Comparison of ENCODE assay signal across 1 cellular context in genomic region chr5:1702318-1702717, GRCh38.
TF ChIP-seq lines count a peak whose summit lies in the region.

No MANE protein-coding gene starts in this region.

TF ChIP-seq in GM23338, 12 proteins besides CTCF, POLR2A, EP300 and RAD21 (continued from another document):
- TF ChIP-seq, protein P1, sequence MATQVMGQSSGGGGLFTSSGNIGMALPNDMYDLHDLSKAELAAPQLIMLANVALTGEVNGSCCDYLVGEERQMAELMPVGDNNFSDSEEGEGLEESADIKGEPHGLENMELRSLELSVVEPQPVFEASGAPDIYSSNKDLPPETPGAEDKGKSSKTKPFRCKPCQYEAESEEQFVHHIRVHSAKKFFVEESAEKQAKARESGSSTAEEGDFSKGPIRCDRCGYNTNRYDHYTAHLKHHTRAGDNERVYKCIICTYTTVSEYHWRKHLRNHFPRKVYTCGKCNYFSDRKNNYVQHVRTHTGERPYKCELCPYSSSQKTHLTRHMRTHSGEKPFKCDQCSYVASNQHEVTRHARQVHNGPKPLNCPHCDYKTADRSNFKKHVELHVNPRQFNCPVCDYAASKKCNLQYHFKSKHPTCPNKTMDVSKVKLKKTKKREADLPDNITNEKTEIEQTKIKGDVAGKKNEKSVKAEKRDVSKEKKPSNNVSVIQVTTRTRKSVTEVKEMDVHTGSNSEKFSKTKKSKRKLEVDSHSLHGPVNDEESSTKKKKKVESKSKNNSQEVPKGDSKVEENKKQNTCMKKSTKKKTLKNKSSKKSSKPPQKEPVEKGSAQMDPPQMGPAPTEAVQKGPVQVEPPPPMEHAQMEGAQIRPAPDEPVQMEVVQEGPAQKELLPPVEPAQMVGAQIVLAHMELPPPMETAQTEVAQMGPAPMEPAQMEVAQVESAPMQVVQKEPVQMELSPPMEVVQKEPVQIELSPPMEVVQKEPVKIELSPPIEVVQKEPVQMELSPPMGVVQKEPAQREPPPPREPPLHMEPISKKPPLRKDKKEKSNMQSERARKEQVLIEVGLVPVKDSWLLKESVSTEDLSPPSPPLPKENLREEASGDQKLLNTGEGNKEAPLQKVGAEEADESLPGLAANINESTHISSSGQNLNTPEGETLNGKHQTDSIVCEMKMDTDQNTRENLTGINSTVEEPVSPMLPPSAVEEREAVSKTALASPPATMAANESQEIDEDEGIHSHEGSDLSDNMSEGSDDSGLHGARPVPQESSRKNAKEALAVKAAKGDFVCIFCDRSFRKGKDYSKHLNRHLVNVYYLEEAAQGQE (IDR thresholded peaks at IDR 0.05; ENCODE audit: unreplicated experiment), result no peak
- no peak for TF ChIP-seq EZH2 (IDR thresholded peaks at IDR 0.05; ENCODE audit: low read depth, unreplicated experiment)
- TF ChIP-seq CREB1 (CRISPR knock-in tag; IDR thresholded peaks at IDR 0.05; ENCODE audit: low read depth), result no peak
- TF ChIP-seq STAT1 (IDR thresholded peaks at IDR 0.05; ENCODE audit: unreplicated experiment), result no peak
- no peak for TF ChIP-seq EZH2phosphoT487 (IDR thresholded peaks at IDR 0.05; ENCODE audit: unreplicated experiment)
